ENCODE assay signal across 8 cellular contexts in the genomic region with DNA sequence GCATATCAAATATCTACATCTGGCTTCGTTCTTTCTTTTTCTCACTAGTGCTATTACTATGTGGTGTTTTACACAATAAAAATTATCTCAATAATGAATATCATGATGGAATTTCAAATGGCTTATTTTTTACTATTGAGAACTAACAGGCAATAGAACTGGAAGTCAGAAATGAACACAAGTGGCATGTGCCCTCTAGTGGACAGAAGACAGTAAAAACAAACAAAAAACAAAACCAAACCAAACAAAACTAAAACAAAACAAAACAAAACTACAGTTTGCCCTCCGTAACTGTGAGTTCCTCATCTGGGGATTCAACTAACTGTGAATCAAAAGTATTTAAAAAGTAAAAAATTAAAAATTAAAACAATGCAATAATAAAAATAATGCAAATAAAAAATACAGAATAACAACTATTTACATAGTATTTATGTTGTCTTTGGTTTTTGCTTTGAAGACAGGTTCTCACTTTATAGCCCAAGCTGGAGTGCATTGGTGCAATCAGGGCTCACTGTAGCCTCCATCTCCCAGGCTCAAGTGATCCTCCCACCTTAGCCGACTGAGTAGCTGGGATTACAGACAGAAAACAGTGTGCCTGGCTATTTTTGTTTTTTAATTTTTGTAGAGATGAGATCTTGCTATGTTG.
DNase-seq lines count a peak whose midpoint lies in the region; ATAC-seq lines count a peak whose summit lies in the region.

No MANE protein-coding gene starts in this region.

- H3K9me3 Mint-ChIP-seq in activated CD4-positive, alpha-beta T cell treated with anti-CD3 and anti-CD28 coated beads for 36 hours (ENCODE audit: low read depth), result peaks cover 2% of the 10 kb centered on the region
- no peaks in the 10 kb centered on the region for H3K9me3 Mint-ChIP-seq in activated CD4-positive, alpha-beta memory T cell treated with anti-CD3 and anti-CD28 coated beads for 36 hours

- no peaks in the 10 kb centered on the region for H3K9me3 ChIP-seq in SK-N-MC (ENCODE audit: low read depth, low read length)

- H3K27ac ChIP-seq in SK-N-MC, result no peak overlapping the region

- H3K27me3 Mint-ChIP-seq in activated CD4-positive, alpha-beta T cell treated with anti-CD3 and anti-CD28 coated beads for 36 hours, result no peaks in the 10 kb centered on the region
- H3K27me3 Mint-ChIP-seq in activated CD4-positive, alpha-beta memory T cell treated with anti-CD3 and anti-CD28 coated beads for 36 hours, result no peaks in the 10 kb centered on the region

- POLR2A ChIA-PET in activated CD4-positive, alpha-beta T cell treated with anti-CD3 and anti-CD28 coated beads for 36 hours (lab: Charles Lee), result no interaction called here
- POLR2A ChIA-PET in activated CD4-positive, alpha-beta memory T cell treated with anti-CD3 and anti-CD28 coated beads for 36 hours (lab: Charles Lee), result no interaction called here

- peak; percentile 92 for ATAC-seq in GM19438 (IDR thresholded peaks at IDR 0.05; ENCODE audit: low read depth, unreplicated experiment)
- ATAC-seq in HG03280 (IDR thresholded peaks at IDR 0.05; ENCODE audit: unreplicated experiment), result peak; percentile 95
- ATAC-seq in activated CD4-positive, alpha-beta T cell treated with anti-CD3 and anti-CD28 coated beads for 36 hours, result no peak

- H3K9ac ChIP-seq in SK-N-MC (ENCODE audit: insufficient read length), result no peak overlapping the region

- H3K36me3 Mint-ChIP-seq in activated CD4-positive, alpha-beta T cell treated with anti-CD3 and anti-CD28 coated beads for 36 hours (ENCODE audit: low read depth), result no peaks in the 10 kb centered on the region
- no peaks in the 10 kb centered on the region for H3K36me3 Mint-ChIP-seq in activated CD4-positive, alpha-beta memory T cell treated with anti-CD3 and anti-CD28 coated beads for 36 hours

- DNase-seq in DMS53 (lab: John Stamatoyannopoulos, UW), result peak; percentile 55
- DNase-seq in SK-N-MC (ENCODE audit: low read depth, low spot score), result peak; percentile 18
- peak; percentile 9 for DNase-seq in iris pigment epithelial cell (ENCODE audit: low read depth)
- DNase-seq in activated CD4-positive, alpha-beta T cell treated with anti-CD3 and anti-CD28 coated beads for 36 hours, result no peak
- no peak for DNase-seq in NCI-H146 (lab: John Stamatoyannopoulos, UW)
- no peak for DNase-seq in activated CD4-positive, alpha-beta memory T cell treated with anti-CD3 and anti-CD28 coated beads for 36 hours

- intact Hi-C loops in activated CD4-positive, alpha-beta T cell treated with anti-CD3 and anti-CD28 coated beads for 36 hours (cut with DNase I, micrococcal nuclease), result no loop called here
- intact Hi-C loops in activated CD4-positive, alpha-beta memory T cell treated with anti-CD3 and anti-CD28 coated beads for 36 hours (cut with micrococcal nuclease), result no loop called here

- CTCF ChIA-PET in activated CD4-positive, alpha-beta T cell treated with anti-CD3 and anti-CD28 coated beads for 36 hours (lab: Charles Lee), result interaction anchor here (0.7 to 1.1 kb wide), 2 partner anchors 12 to 435 kb away, joined by 3 read pairs; no protein-coding TSS in a partner anchor
- CTCF ChIA-PET in activated CD4-positive, alpha-beta memory T cell treated with anti-CD3 and anti-CD28 coated beads for 36 hours (lab: Charles Lee), result interaction anchor here (0.9 to 1.1 kb wide), 2 partner anchors 13 to 19 kb away, joined by 3 read pairs; no protein-coding TSS in a partner anchor

- no peak overlapping the region for H3K4me3 Mint-ChIP-seq in activated CD4-positive, alpha-beta T cell treated with anti-CD3 and anti-CD28 coated beads for 36 hours
- no peak overlapping the region for H3K4me3 Mint-ChIP-seq in activated CD4-positive, alpha-beta memory T cell treated with anti-CD3 and anti-CD28 coated beads for 36 hours

- no peaks in the 10 kb centered on the region for H3K36me3 ChIP-seq in SK-N-MC (ENCODE audit: insufficient read depth, low read length)

- no peaks in the 10 kb centered on the region for H3K4me1 Mint-ChIP-seq in activated CD4-positive, alpha-beta T cell treated with anti-CD3 and anti-CD28 coated beads for 36 hours
- H3K4me1 Mint-ChIP-seq in activated CD4-positive, alpha-beta memory T cell treated with anti-CD3 and anti-CD28 coated beads for 36 hours (ENCODE audit: low read depth), result no peaks in the 10 kb centered on the region

- no peak overlapping the region for H3K27ac Mint-ChIP-seq in activated CD4-positive, alpha-beta T cell treated with anti-CD3 and anti-CD28 coated beads for 36 hours
- no peak overlapping the region for H3K27ac Mint-ChIP-seq in activated CD4-positive, alpha-beta memory T cell treated with anti-CD3 and anti-CD28 coated beads for 36 hours

- no peak overlapping the region for H3K4me3 ChIP-seq in SK-N-MC

Comparison
In these comparisons a context has a peak if more than half of its experiments do, and no peak if none do; other contexts are left out.
1. DNase-seq: peak in DMS53 (single experiment), SK-N-MC (single experiment) and iris pigment epithelial cell (single experiment); none in activated CD4-positive, alpha-beta T cell treated with anti-CD3 and anti-CD28 coated beads for 36 hours (single experiment), NCI-H146 (single experiment) and activated CD4-positive, alpha-beta memory T cell treated with anti-CD3 and anti-CD28 coated beads for 36 hours (single experiment).